Comparison of ENCODE assay signal across 1 cellular context in the genomic region with DNA sequence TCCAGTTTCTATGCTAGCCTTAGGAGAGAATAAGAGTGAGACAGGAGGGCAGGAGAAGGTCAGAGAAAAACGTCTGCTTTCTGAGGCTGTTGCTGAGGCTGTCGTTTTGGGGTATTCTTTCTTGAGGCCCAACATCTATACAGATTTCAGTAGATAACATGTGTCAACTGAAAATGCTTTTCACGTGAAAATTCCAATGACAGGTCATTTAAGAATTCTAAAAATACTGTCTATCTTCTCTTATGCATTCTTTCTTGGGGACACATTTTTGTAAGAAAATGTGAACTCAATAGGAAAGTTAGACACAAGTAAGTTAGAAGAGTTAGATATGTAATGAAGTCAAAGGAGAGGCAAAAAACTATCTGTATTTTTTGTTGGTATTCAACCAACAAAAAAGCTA.
TF ChIP-seq lines count a peak whose summit lies in the region.

No MANE protein-coding gene starts in this region.

TF ChIP-seq in endothelial cell of umbilical vein, 7 proteins besides CTCF, POLR2A, EP300 and RAD21 (continued from another document):
- TF ChIP-seq EZH2 (IDR thresholded peaks at IDR 0.05; ENCODE audit: borderline replicate concordance, low read depth, low read length, severe bottlenecking), result no peak
- no peak for TF ChIP-seq POLR2AphosphoS5 (IDR thresholded peaks at IDR 0.05; ENCODE audit: insufficient read depth, low read depth, low read length)
- TF ChIP-seq MYC (IDR thresholded peaks at IDR 0.05; ENCODE audit: low read depth, low read length), result no peak
- TF ChIP-seq GATA2 (IDR thresholded peaks at IDR 0.05; ENCODE audit: insufficient read depth, insufficient read length, low read depth, low read length), result no peak
- TF ChIP-seq JUN (IDR thresholded peaks at IDR 0.05; ENCODE audit: borderline replicate concordance, insufficient read depth, insufficient read length, low read depth), result no peak
